In the genomic region with DNA sequence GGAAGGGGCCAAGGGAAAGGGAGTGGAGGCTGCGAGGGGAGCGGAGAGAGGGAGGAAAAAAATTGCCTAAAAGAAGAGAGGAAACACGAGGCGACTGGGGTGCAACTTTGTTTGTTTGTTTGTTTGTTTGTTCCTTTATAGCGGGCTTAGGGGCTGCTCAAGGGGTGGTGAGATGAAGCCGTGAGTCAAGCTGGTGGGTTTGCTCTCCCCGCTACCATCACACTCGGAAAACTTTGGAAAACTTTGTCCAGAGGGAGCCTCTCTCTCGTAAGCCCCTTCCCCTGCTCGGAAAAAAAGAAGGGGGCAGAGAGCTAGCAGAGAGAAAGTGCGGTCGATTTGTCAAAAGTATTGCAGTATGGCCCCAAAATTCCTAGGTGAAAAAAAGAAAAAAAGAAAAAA, we compare ENCODE assay signal across 8 cellular contexts. TPM values are rescaled to one million over a fixed set of nuclear protein-coding genes. Genes with fewer than 3 reads are reported as not detected.
DNase-seq lines count a peak whose midpoint lies in the region; ATAC-seq and TF ChIP-seq lines count a peak whose summit lies in the region.

No MANE protein-coding gene starts in this region.

- no peak overlapping the region for H3K27ac ChIP-seq in left ventricle myocardium inferior (replicated peaks)
- peak overlapping the region in 1 of 2 donors; percentile 16 for H3K27ac ChIP-seq in right atrium auricular region
- H3K27ac ChIP-seq in naive thymus-derived CD4-positive, alpha-beta T cell (ENCODE audit: low read depth, low read length), result no peak overlapping the region

- ATAC-seq in naive thymus-derived CD4-positive, alpha-beta T cell, result no peak
- ATAC-seq in HG02852 (IDR thresholded peaks at IDR 0.05; ENCODE audit: unreplicated experiment) (no peak), HG02610 (IDR thresholded peaks at IDR 0.05; ENCODE audit: unreplicated experiment) (no peak), HG03521 (IDR thresholded peaks at IDR 0.05; ENCODE audit: unreplicated experiment) (no peak)

- H3K27ac Mint-ChIP-seq in naive thymus-derived CD4-positive, alpha-beta T cell, result peak overlapping the region in 1 of 9 donors; percentile 80

- intact Hi-C loops in left ventricle myocardium inferior (cut with micrococcal nuclease), result loop anchor here (10.0 kb wide), 1 partner anchor 603 kb away; no protein-coding TSS in a partner anchor
- intact Hi-C loops in naive thymus-derived CD4-positive, alpha-beta T cell (cut with micrococcal nuclease), result loop anchor here (5.0 kb wide), 2 partner anchors 769 to 1239 kb away; partner anchors contain the start of genes ALMS1 (in 1 of the 2) and EMX1 (in 1 of the 2)

- CTCF ChIA-PET in naive thymus-derived CD4-positive, alpha-beta T cell (lab: Charles Lee), result no interaction called here

- TF ChIP-seq CTCF in left ventricle myocardium inferior (IDR thresholded peaks at IDR 0.05; ENCODE audit: borderline replicate concordance), result no peak
- TF ChIP-seq CTCF in right atrium auricular region (IDR thresholded peaks at IDR 0.05), result no peak
- TF ChIP-seq CTCF in cardiac fibroblast (IDR thresholded peaks at IDR 0.05; ENCODE audit: low read depth, low read length), result no peak

- peaks cover 0 to 6% (median 2%) of the 10 kb centered on the region in 11 donors for H3K9me3 Mint-ChIP-seq in naive thymus-derived CD4-positive, alpha-beta T cell

- POLR2A ChIA-PET in naive thymus-derived CD4-positive, alpha-beta T cell (lab: Charles Lee), result no interaction called here

- no peaks in the 10 kb centered on the region for H3K9me3 ChIP-seq in left ventricle myocardium inferior (replicated peaks)
- H3K9me3 ChIP-seq in right atrium auricular region, result no peaks in the 10 kb centered on the region
- peaks cover 0 to 3% (median 0%) of the 10 kb centered on the region in 3 experiments for H3K9me3 ChIP-seq in naive thymus-derived CD4-positive, alpha-beta T cell (ENCODE audit: control insufficient read depth in 2 of 3, low read length in 3 of 3)

- H3K4me3 ChIP-seq in left ventricle myocardium inferior, result peak overlapping the region; percentile 70
- peak overlapping the region in 1 of 2 donors; percentile 65 for H3K4me3 ChIP-seq in right atrium auricular region
- H3K4me3 ChIP-seq in cardiac fibroblast (replicated peaks in 1 of 2; ENCODE audit: low read depth in 2 of 2, low read length in 2 of 2), result peak overlapping the region; percentile 24 to 27
- no peak overlapping the region for H3K4me3 ChIP-seq in naive thymus-derived CD4-positive, alpha-beta T cell (ENCODE audit: low read length)

- peaks cover 29 to 56% (median 47%) of the 10 kb centered on the region in 7 donors for H3K4me1 Mint-ChIP-seq in naive thymus-derived CD4-positive, alpha-beta T cell

- peaks cover 73% of the 10 kb centered on the region for H3K4me1 ChIP-seq in left ventricle myocardium inferior
- peaks cover 0 to 70% of the 10 kb centered on the region in 2 donors for H3K4me1 ChIP-seq in right atrium auricular region
- peaks cover 4 to 12% of the 10 kb centered on the region in 2 donors for H3K4me1 ChIP-seq in naive thymus-derived CD4-positive, alpha-beta T cell (ENCODE audit: control insufficient read depth in 2 of 2, insufficient read depth in 2 of 2, low read length in 2 of 2)

- peak overlapping the region; percentile 30 to 85 (median 78) for H3K4me3 Mint-ChIP-seq in naive thymus-derived CD4-positive, alpha-beta T cell

- peaks cover 0 to 7% (median 0%) of the 10 kb centered on the region in 5 donors for H3K36me3 Mint-ChIP-seq in naive thymus-derived CD4-positive, alpha-beta T cell

- DNase-seq in left ventricle myocardium inferior (no peak), right atrium auricular region (ENCODE audit: low spot score) (no peak), cardiac fibroblast (ENCODE audit: low read depth in 2 of 2) (no peak)
- no peak for DNase-seq in naive thymus-derived CD4-positive, alpha-beta T cell
- no peak for DNase-seq in activated effector memory CD4-positive, alpha-beta T cell treated with Interleukin-2 at 50 U/mL for 16 hours

- peaks cover 79% of the 10 kb centered on the region for H3K27me3 ChIP-seq in left ventricle myocardium inferior (ENCODE audit: low read depth)
- H3K27me3 ChIP-seq in right atrium auricular region, result peaks cover 14 to 44% of the 10 kb centered on the region in 2 donors
- peaks cover 6 to 22% of the 10 kb centered on the region in 2 donors for H3K27me3 ChIP-seq in naive thymus-derived CD4-positive, alpha-beta T cell (ENCODE audit: control insufficient read depth in 2 of 2, insufficient read depth in 2 of 2, low read length in 2 of 2)

- H3K36me3 ChIP-seq in left ventricle myocardium inferior, result no peaks in the 10 kb centered on the region
- H3K36me3 ChIP-seq in right atrium auricular region, result no peaks in the 10 kb centered on the region
- H3K36me3 ChIP-seq in naive thymus-derived CD4-positive, alpha-beta T cell (ENCODE audit: control insufficient read depth in 2 of 3, insufficient read depth in 3 of 3, low read length in 3 of 3), result no peaks in the 10 kb centered on the region

- peaks cover 67 to 78% (median 73%) of the 10 kb centered on the region in 5 donors for H3K27me3 Mint-ChIP-seq in naive thymus-derived CD4-positive, alpha-beta T cell

RNA-seq across cellular contexts. Expression of gene CYP26B1, which starts 0.3 kb away (rescaled TPM):
- total RNA-seq in left ventricle myocardium inferior (1.5 TPM), right atrium auricular region (10 to 100 TPM in 1 of 2 donors, 1 to 10 TPM in 1; 2.5 to 12.8 TPM)
- not detected for total RNA-seq in naive thymus-derived CD4-positive, alpha-beta T cell
- not detected for polyA plus RNA-seq in naive thymus-derived CD4-positive, alpha-beta T cell
